Comparison of ENCODE assay signal across 27 cellular contexts in genomic region chr11:21484039-21484438, GRCh38.
"Had no signal": no experiment of that assay in that cellular context is flagged by ENCODE, and none has a peak within 500 bp of the region (broad histone marks: within the 10 kb centered on the region; RNA-seq: fewer than 3 reads in every experiment).

No MANE protein-coding gene starts in this region.

- H2AFZ ChIP-seq: hepatocyte had no signal

- H3K27ac ChIP-seq: colonic mucosa, coronary artery, epithelial cell of prostate, esophagus muscularis mucosa, esophagus squamous epithelium, foreskin keratinocyte, gastrocnemius medialis, gastroesophageal sphincter, heart left ventricle, heart right ventricle, hepatocyte had no signal

- H3K4me3 ChIP-seq: colonic mucosa, coronary artery, dorsolateral prefrontal cortex, esophagus muscularis mucosa, esophagus squamous epithelium, gastrocnemius medialis, gastroesophageal sphincter, heart left ventricle, heart right ventricle, hepatocyte had no signal

- H3K79me2 ChIP-seq: hepatocyte had no signal

- H3K27me3 ChIP-seq: colonic mucosa, dorsolateral prefrontal cortex, esophagus muscularis mucosa, esophagus squamous epithelium, foreskin keratinocyte, gastrocnemius medialis, gastroesophageal sphincter, heart left ventricle, hepatocyte had no signal

- FAIRE-seq: endometrium, endothelial cell of umbilical vein had no signal

- H3K4me2 ChIP-seq: hepatocyte had no signal

- ATAC-seq: effector memory CD8-positive, alpha-beta T cell; esophagus mucosa; foreskin keratinocyte; gastrocnemius medialis; gastroesophageal sphincter; heart left ventricle; heart right ventricle had no signal

- H3K9me3 ChIP-seq: colonic mucosa, esophagus muscularis mucosa, esophagus squamous epithelium, gastrocnemius medialis, gastroesophageal sphincter, heart right ventricle had no signal

- H3K36me3 ChIP-seq: colonic mucosa, esophagus muscularis mucosa, esophagus squamous epithelium, gastrocnemius medialis, gastroesophageal sphincter, heart left ventricle, heart right ventricle had no signal

- DNase-seq: colonic mucosa; cortex of kidney; dermis blood vessel endothelial cell; dorsolateral prefrontal cortex; effector CD4-positive, alpha-beta T cell; effector CD8-positive, alpha-beta T cell; effector memory CD4-positive, alpha-beta T cell; effector memory CD8-positive, alpha-beta T cell; endodermal cell; erythroblast; esophagus squamous epithelium; foreskin fibroblast; foreskin keratinocyte; foreskin melanocyte; gastrocnemius medialis; glutamatergic neuron; head of caudate nucleus; heart left ventricle; heart right ventricle had no signal

- H3K4me1 ChIP-seq: colonic mucosa, esophagus muscularis mucosa, esophagus squamous epithelium, foreskin keratinocyte, gastrocnemius medialis, gastroesophageal sphincter, heart left ventricle, heart right ventricle had no signal
